1 cellular context compared by ENCODE assay signal in genomic region chr16:11250786-11251524, GRCh38.
TF ChIP-seq lines count a peak whose summit lies in the region.

No MANE protein-coding gene starts in this region.

TF ChIP-seq in HepG2, 621 proteins besides CTCF, POLR2A, EP300 and RAD21 (continues in another document):
- TF ChIP-seq NFIB (CRISPR knock-in tag; IDR thresholded peaks at IDR 0.05; ENCODE audit: borderline replicate concordance) (0 out of 2 replicates have a peak, but pooled peaks have one; percentile 13), ZNF460 (CRISPR knock-in tag; IDR thresholded peaks at IDR 0.05; ENCODE audit: borderline replicate concordance) (peak; percentile 63), ZNF335 (CRISPR knock-in tag; IDR thresholded peaks at IDR 0.05) (no peak), ATRX (CRISPR knock-in tag; IDR thresholded peaks at IDR 0.05; ENCODE audit: borderline replicate concordance) (no peak), DDIT3 (CRISPR knock-in tag; IDR thresholded peaks at IDR 0.05) (no peak), ZNF142 (CRISPR knock-in tag; IDR thresholded peaks at IDR 0.05) (0 out of 2 replicates have a peak, but pooled peaks have one; percentile 23), ZKSCAN8 (CRISPR knock-in tag; IDR thresholded peaks at IDR 0.05; ENCODE audit: borderline replicate concordance) (0 out of 2 replicates have a peak, but pooled peaks have one; percentile 65), TGIF2 (CRISPR knock-in tag; IDR thresholded peaks at IDR 0.05) (peak; percentile 53; the same call in 1 of the 2 replicates), E2F1 (CRISPR knock-in tag; IDR thresholded peaks at IDR 0.05) (no peak), FOXJ3 (CRISPR knock-in tag; IDR thresholded peaks at IDR 0.05; ENCODE audit: borderline replicate concordance) (0 out of 2 replicates have a peak, but pooled peaks have one; percentile 40), ZNF770 (CRISPR knock-in tag; IDR thresholded peaks at IDR 0.05) (peak; percentile 92), ZBTB33 (CRISPR knock-in tag; IDR thresholded peaks at IDR 0.05) (peak; percentile 59; the same call in 1 of the 2 replicates), POLR2AphosphoS2 (IDR thresholded peaks at IDR 0.05; ENCODE audit: low read depth, low read length) (0 out of 2 replicates have a peak, but pooled peaks have one; percentile 6), POLR2G (IDR thresholded peaks at IDR 0.05; ENCODE audit: low read depth, low read length) (peak; percentile 15; the same call in 1 of the 2 replicates), MXI1 (IDR thresholded peaks at IDR 0.05; ENCODE audit: borderline replicate concordance, low read depth, low read length) (no peak), MEIS1 (CRISPR knock-in tag; IDR thresholded peaks at IDR 0.05; ENCODE audit: borderline replicate concordance) (0 out of 2 replicates have a peak, but pooled peaks have one; percentile 50), ELK4 (CRISPR knock-in tag; IDR thresholded peaks at IDR 0.05; ENCODE audit: borderline replicate concordance) (no peak), ZFP90 (CRISPR knock-in tag; IDR thresholded peaks at IDR 0.05; ENCODE audit: borderline replicate concordance) (no peak), MAFF (IDR thresholded peaks at IDR 0.05; ENCODE audit: low read depth, low read length) (no peak), CREB1 (IDR thresholded peaks at IDR 0.05) (peak; percentile 33; the same call in 1 of the 2 replicates), CREB1 (CRISPR knock-in tag; IDR thresholded peaks at IDR 0.05) (no peak), ZNF674 (CRISPR knock-in tag; IDR thresholded peaks at IDR 0.05; ENCODE audit: low read depth) (0 out of 2 replicates have a peak, but pooled peaks have one; percentile 23), MLX (CRISPR knock-in tag; IDR thresholded peaks at IDR 0.05) (no peak), FOXA3 (CRISPR knock-in tag; IDR thresholded peaks at IDR 0.05) (no peak), NR2F6 (IDR thresholded peaks at IDR 0.05) (no peak), NR2F6 (CRISPR knock-in tag; IDR thresholded peaks at IDR 0.05) (0 out of 2 replicates have a peak, but pooled peaks have one; percentile 6), ZNF614 (CRISPR knock-in tag; IDR thresholded peaks at IDR 0.05; ENCODE audit: borderline replicate concordance) (no peak), UBTF (CRISPR knock-in tag; IDR thresholded peaks at IDR 0.05) (peak; percentile 38; the same call in 1 of the 2 replicates), ZNF430 (CRISPR knock-in tag; IDR thresholded peaks at IDR 0.05) (peak; percentile 32; the same call in 1 of the 2 replicates), ZNF773 (CRISPR knock-in tag; IDR thresholded peaks at IDR 0.05; ENCODE audit: borderline replicate concordance) (no peak), PAX8 (CRISPR knock-in tag; IDR thresholded peaks at IDR 0.05; ENCODE audit: borderline replicate concordance) (0 out of 2 replicates have a peak, but pooled peaks have one; percentile 36), HNF4A (CRISPR knock-in tag; IDR thresholded peaks at IDR 0.05) (peak; percentile 37; the same call in 1 of the 2 replicates), POLR2AphosphoS5 (IDR thresholded peaks at IDR 0.05; ENCODE audit: low read depth, low read length) (peak; percentile 16; the same call in 1 of the 2 replicates), XBP1 (CRISPR knock-in tag; IDR thresholded peaks at IDR 0.05) (no peak), ZNF780A (CRISPR knock-in tag; IDR thresholded peaks at IDR 0.05) (no peak), ZNF607 (CRISPR knock-in tag; IDR thresholded peaks at IDR 0.05; ENCODE audit: borderline replicate concordance) (0 out of 2 replicates have a peak, but pooled peaks have one; percentile 21), ZNF501 (CRISPR knock-in tag; IDR thresholded peaks at IDR 0.05) (peak; percentile 8; the same call in 1 of the 2 replicates), ZBTB7A (CRISPR knock-in tag; IDR thresholded peaks at IDR 0.05) (0 out of 2 replicates have a peak, but pooled peaks have one; percentile 37), JUNB (CRISPR knock-in tag; IDR thresholded peaks at IDR 0.05; ENCODE audit: borderline replicate concordance) (no peak), ZNF18 (CRISPR knock-in tag; IDR thresholded peaks at IDR 0.05; ENCODE audit: insufficient replicate concordance) (peak; percentile 45), ZNF343 (CRISPR knock-in tag; IDR thresholded peaks at IDR 0.05) (0 out of 2 replicates have a peak, but pooled peaks have one; percentile 33), SATB2 (CRISPR knock-in tag; IDR thresholded peaks at IDR 0.05) (0 out of 2 replicates have a peak, but pooled peaks have one; percentile 22), JUND (CRISPR knock-in tag; IDR thresholded peaks at IDR 0.05) (0 out of 2 replicates have a peak, but pooled peaks have one; percentile 32), ZNF34 (CRISPR knock-in tag; IDR thresholded peaks at IDR 0.05; ENCODE audit: borderline replicate concordance) (peak; percentile 37; the same call in 1 of the 2 replicates), ZNF230 (CRISPR knock-in tag; IDR thresholded peaks at IDR 0.05) (0 out of 2 replicates have a peak, but pooled peaks have one; percentile 59), ZNF24 (IDR thresholded peaks at IDR 0.05) (no peak), KDM1A (CRISPR knock-in tag; IDR thresholded peaks at IDR 0.05) (no peak), FOSL2 (CRISPR knock-in tag; IDR thresholded peaks at IDR 0.05) (no peak), PHF21A (CRISPR knock-in tag; IDR thresholded peaks at IDR 0.05) (peak; percentile 6; the same call in 1 of the 2 replicates)
